ENCODE assay signal across 8 cellular contexts in genomic region chr3:183825380-183826161, GRCh38. TPM values are rescaled to one million over a fixed set of nuclear protein-coding genes. Genes with fewer than 3 reads are reported as not detected.
A peak's percentile ranks its signal among the peaks of the same experiment; 100 is the strongest.
DNase-seq lines count a peak whose midpoint lies in the region; ATAC-seq and TF ChIP-seq lines count a peak whose summit lies in the region.

MAP6D1 (minus strand) TSS chr3:183825577; CDS start chr3:183825547, 30 bp downstream.

- H3K36me3 ChIP-seq in adipocyte (ENCODE audit: control insufficient read depth, insufficient read depth, low read length, severe bottlenecking): peaks cover 18% of the 10 kb centered on the region
- H3K36me3 ChIP-seq in osteoblast (ENCODE audit: insufficient read depth, low read length): peaks cover 15% of the 10 kb centered on the region

- H3K9me3 ChIP-seq in AG04450 (ENCODE audit: control insufficient read depth, insufficient read depth, low read length) (no peaks in the 10 kb centered on the region), adipocyte (ENCODE audit: control insufficient read depth, low read length) (no peaks in the 10 kb centered on the region), osteoblast (ENCODE audit: low read depth, low read length) (no peaks in the 10 kb centered on the region)

- no peaks in the 10 kb centered on the region for H3K79me2 ChIP-seq in osteoblast (ENCODE audit: insufficient read depth, low read length)

- TF ChIP-seq CTCF in AG04450 (IDR thresholded peaks at IDR 0.05; ENCODE audit: low read depth, low read length): peak; percentile 52
- peak; percentile 22 for TF ChIP-seq CTCF in osteoblast (IDR thresholded peaks at IDR 0.05; ENCODE audit: extremely low read depth, low read depth, low read length)

- intact Hi-C loops in Right ventricle myocardium superior (cut with DNase I): no loop called here

- CTCF ChIA-PET in AG04450 (lab: Charles Lee): interaction anchor here (0.6 to 3.1 kb wide), 8 partner anchors 9 to 1503 kb away, joined by 3 to 12 read pairs (median 4); partner anchors contain the start of gene PARL

- H3K4me1 ChIP-seq in adipocyte (ENCODE audit: control insufficient read depth, insufficient read depth, low read length) (peaks cover 5% of the 10 kb centered on the region), osteoblast (ENCODE audit: insufficient read depth, low read length) (peaks cover 6% of the 10 kb centered on the region)

- POLR2A ChIA-PET in AG04450 (lab: Yijun Ruan, JAX): interaction anchor here (1.7 kb wide), 1 partner anchor 59 kb away, joined by 7 read pairs; the partner anchor contains the start of gene PARL

- H3K27me3 ChIP-seq in AG04450 (ENCODE audit: control insufficient read depth, insufficient read depth, low read length): no peaks in the 10 kb centered on the region
- H3K27me3 ChIP-seq in adipocyte (replicated peaks; ENCODE audit: control insufficient read depth, insufficient read depth, low read length): no peaks in the 10 kb centered on the region
- H3K27me3 ChIP-seq in osteoblast (ENCODE audit: insufficient read depth, low read length): no peaks in the 10 kb centered on the region

- peak within 1 kb of the TSS; percentile 56 for H2AFZ ChIP-seq in osteoblast (ENCODE audit: low read length)

- H3K27ac ChIP-seq in AG04450 (ENCODE audit: low read depth, low read length): no peak within 1 kb of the TSS
- no peak within 1 kb of the TSS for H3K27ac ChIP-seq in osteoblast (ENCODE audit: low read depth, low read length)

- peak within 1 kb of the TSS; percentile 54 for H3K9ac ChIP-seq in adipocyte (ENCODE audit: low read length)

- DNase-seq in AG04450 (ENCODE audit: low read depth, low spot score) (no peak), HT1080 (ENCODE audit: low read depth) (peak; percentile 57), SHP77 treated with DMSO at 0.1 percent for 48 hours (lab: John Stamatoyannopoulos, UW) (peak; percentile 78), adipocyte (ENCODE audit: low read depth) (peak; percentile 71), Right ventricle myocardium superior (peak; percentile 60), osteoblast (ENCODE audit: insufficient read length, low spot score, missing footprints) (peak; percentile 97)

- peak within 1 kb of the TSS; percentile 75 for H3K4me3 ChIP-seq in AG04450 (ENCODE audit: low read depth, low read length)
- H3K4me3 ChIP-seq in adipocyte (ENCODE audit: low read length): peak within 1 kb of the TSS; percentile 83
- peak within 1 kb of the TSS; percentile 78 for H3K4me3 ChIP-seq in osteoblast (ENCODE audit: insufficient read depth, low read length)

- peak; percentile 57 for ATAC-seq in GM18498 (IDR thresholded peaks at IDR 0.05; ENCODE audit: unreplicated experiment)
- ATAC-seq in Right ventricle myocardium superior (ENCODE audit: poor library complexity): peak; percentile 58
- no peak for ATAC-seq in HG03469 (IDR thresholded peaks at IDR 0.05; ENCODE audit: unreplicated experiment)

- H4K20me1 ChIP-seq in osteoblast (ENCODE audit: insufficient read depth, low read length): no peaks in the 10 kb centered on the region

- peak within 1 kb of the TSS; percentile 85 for H3K4me2 ChIP-seq in osteoblast (ENCODE audit: insufficient read depth, low read length)

RNA-seq across cellular contexts. Expression of gene MAP6D1, which starts in this region (rescaled TPM):
- polyA plus RNA-seq in AG04450 (2011; rRNA removed): 5.2 and 6.1 TPM in 2 replicates
- 0.78 and 1.7 TPM in 2 replicates for polyA minus RNA-seq in AG04450 (2011; rRNA and poly(A)+ RNA removed)
- total RNA-seq in HT1080 (2014; rRNA removed; shearing (Covaris generic)): 1.9 and 8.0 TPM in 2 replicates
- polyA plus RNA-seq in HT1080 (2015; cell fraction: cytosol; rRNA removed): 1.3 and 2.7 TPM in 2 replicates
- 1.5 and 1.9 TPM in 2 replicates for polyA plus RNA-seq in HT1080 (2015; cell fraction: nucleus; rRNA removed)
- total RNA-seq in Right ventricle myocardium superior: 3.0 TPM
- 0.59 and 2.2 TPM in 2 replicates for total RNA-seq in osteoblast
